10 cellular contexts compared by ENCODE assay signal in the genomic region with DNA sequence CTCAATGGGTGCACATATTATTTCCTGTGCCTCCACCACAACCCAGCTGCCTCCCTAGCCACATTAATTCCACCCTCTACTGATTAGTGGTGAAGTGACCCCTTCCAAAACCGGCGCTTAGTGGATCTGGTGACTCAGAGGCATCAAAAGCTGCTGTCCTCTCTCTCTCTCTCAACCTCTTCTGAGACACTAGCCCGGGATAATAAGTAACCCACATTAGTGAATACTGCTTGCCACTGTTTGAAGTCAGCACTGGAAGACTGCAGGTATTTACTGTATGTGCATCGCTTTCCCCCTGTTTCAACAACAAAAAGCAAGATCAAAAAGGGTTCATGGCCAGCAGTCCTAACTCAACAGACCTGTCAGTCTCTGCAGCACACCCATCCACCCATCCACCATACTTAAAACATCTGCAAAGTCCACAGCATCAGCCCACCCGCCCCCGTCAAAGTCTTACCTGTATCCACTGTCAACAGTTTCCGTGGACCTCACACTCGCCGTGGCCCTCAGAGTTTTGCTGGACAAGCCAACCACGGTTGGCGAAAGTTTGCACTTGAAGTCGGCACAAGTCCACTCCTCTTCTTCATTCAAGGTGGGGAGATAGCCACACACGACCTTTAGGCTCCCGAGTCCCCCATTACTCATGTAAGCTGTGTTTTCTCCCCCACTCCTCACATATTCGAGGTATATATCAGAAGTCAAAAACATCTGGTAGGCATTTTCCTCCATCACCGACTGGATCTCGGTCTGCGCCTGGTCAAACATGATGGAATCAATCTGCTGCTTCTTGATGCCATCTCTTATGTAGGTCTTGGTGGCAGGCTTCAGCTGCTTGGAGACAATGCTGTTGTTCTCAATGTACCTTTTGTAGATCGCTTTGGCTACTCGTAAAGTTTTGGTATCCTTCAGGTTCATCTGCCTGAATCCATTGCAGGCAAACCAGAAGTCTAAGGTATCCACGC. TPM values are rescaled to one million over a fixed set of nuclear protein-coding genes. Genes with fewer than 3 reads are reported as not detected.
DNase-seq lines count a peak whose midpoint lies in the region; ATAC-seq and TF ChIP-seq lines count a peak whose summit lies in the region.
"Had no signal": no experiment of that assay in that cellular context is flagged by ENCODE, and none has a peak within 500 bp of the region (broad histone marks: within the 10 kb centered on the region; RNA-seq: fewer than 3 reads in every experiment).

No MANE protein-coding gene starts in this region.

- peaks cover 31% of the 10 kb centered on the region for H3K4me1 Mint-ChIP-seq in activated naive CD4-positive, alpha-beta T cell treated with anti-CD3 and anti-CD28 coated beads, Interleukin-2, amount 10 ng/mL, durations not matched to agents 7 days and 5 days
- peaks cover 10% of the 10 kb centered on the region for H3K4me1 Mint-ChIP-seq in Calu3 (ENCODE audit: low read depth, unreplicated experiment)

- H3K27me3 Mint-ChIP-seq in activated naive CD4-positive, alpha-beta T cell treated with anti-CD3 and anti-CD28 coated beads, Interleukin-2, amount 10 ng/mL, durations not matched to agents 7 days and 5 days: no peaks in the 10 kb centered on the region
- H3K27me3 Mint-ChIP-seq in Calu3 (ENCODE audit: unreplicated experiment): peaks cover 27% of the 10 kb centered on the region

- CTCF ChIA-PET in A673 (lab: Charles Lee) (interaction anchor here (0.9 to 1.1 kb wide), 2 partner anchors 263 to 265 kb away, joined by 3 to 5 read pairs; no protein-coding TSS in a partner anchor), Calu3 (lab: Charles Lee) (interaction anchor here (0.8 kb wide), 1 partner anchor 615 kb away, joined by 3 read pairs; no protein-coding TSS in a partner anchor)
- CTCF ChIA-PET in activated naive CD4-positive, alpha-beta T cell treated with anti-CD3 and anti-CD28 coated beads, Interleukin-2, amount 10 ng/mL, durations not matched to agents 7 days and 5 days (lab: Charles Lee): interaction anchor here (0.6 to 5.4 kb wide), 10 partner anchors 12 to 439 kb away, joined by 3 to 40 read pairs (median 4); no protein-coding TSS in a partner anchor

- peaks cover 19% of the 10 kb centered on the region for H3K4me1 ChIP-seq in A673 (ENCODE audit: insufficient read depth, low read length, poor library complexity, severe bottlenecking)

- POLR2A ChIA-PET in A673 (lab: Charles Lee; ENCODE audit: low non-redundant PET): no interaction called here

- TF ChIP-seq CTCF in A673 (conservative IDR thresholded peaks at IDR 0.05; ENCODE audit: low read depth, low read length) (no peak), HFF-Myc (IDR thresholded peaks at IDR 0.05; ENCODE audit: low read depth, low read length, missing control alignments) (no peak), Calu3 (IDR thresholded peaks at IDR 0.05; ENCODE audit: unreplicated experiment) (no peak)

- no peak for DNase-seq in A673 (ENCODE audit: low spot score)
- DNase-seq in HFF-Myc (ENCODE audit: extremely low read depth, low read depth): peak; percentile 25
- DNase-seq in activated naive CD4-positive, alpha-beta T cell treated with anti-CD3 and anti-CD28 coated beads, Interleukin-2, amount 10 ng/mL, durations not matched to agents 7 days and 5 days: peak; percentile 43
- DNase-seq in left kidney (ENCODE audit: low read depth, low spot score): peak; percentile 52
- no peak for DNase-seq in CD1c-positive myeloid dendritic cell (ENCODE audit: extremely low spot score)
- no peak for DNase-seq in NCI-H2107 treated with DMSO at 0.1 percent for 48 hours (lab: John Stamatoyannopoulos, UW; ENCODE audit: unreplicated experiment)
- DNase-seq in Calu3: no peak
- DNase-seq: Karpas-422, T1000 had no signal

- intact Hi-C loops in A673 (cut with micrococcal nuclease; ENCODE audit: unreplicated experiment): loop anchor here (2.0 to 10.0 kb wide), 3 partner anchors 280 to 607 kb away; no protein-coding TSS in a partner anchor
- intact Hi-C loops in Calu3 (cut with micrococcal nuclease; ENCODE audit: unreplicated experiment): loop anchor here (2.0 to 10.0 kb wide), 3 partner anchors 140 to 427 kb away; no protein-coding TSS in a partner anchor

- H3K9me3 Mint-ChIP-seq in activated naive CD4-positive, alpha-beta T cell treated with anti-CD3 and anti-CD28 coated beads, Interleukin-2, amount 10 ng/mL, durations not matched to agents 7 days and 5 days: no peaks in the 10 kb centered on the region
- H3K9me3 Mint-ChIP-seq in Calu3 (ENCODE audit: low read depth, unreplicated experiment): no peaks in the 10 kb centered on the region

- H3K36me3 ChIP-seq in A673 (ENCODE audit: insufficient read depth, low read length, poor library complexity, severe bottlenecking): no peaks in the 10 kb centered on the region

- H3K27ac Mint-ChIP-seq in activated naive CD4-positive, alpha-beta T cell treated with anti-CD3 and anti-CD28 coated beads, Interleukin-2, amount 10 ng/mL, durations not matched to agents 7 days and 5 days: no peak overlapping the region
- no peak overlapping the region for H3K27ac Mint-ChIP-seq in Calu3 (ENCODE audit: unreplicated experiment)

- H3K27me3 ChIP-seq in A673 (replicated peaks; ENCODE audit: insufficient read depth, low read depth, low read length, poor library complexity): no peaks in the 10 kb centered on the region

- H3K4me3 ChIP-seq in A673 (ENCODE audit: low read depth, low read length, poor library complexity, severe bottlenecking) (no peak overlapping the region), HFF-Myc (replicated peaks; ENCODE audit: low read depth, low read length) (peak overlapping the region; percentile 78)

- H3K27ac ChIP-seq in A673 (ENCODE audit: low read depth, low read length, poor library complexity, severe bottlenecking): no peak overlapping the region

- H3K9me3 ChIP-seq in A673 (ENCODE audit: low read depth, low read length, poor library complexity, severe bottlenecking): no peaks in the 10 kb centered on the region

- BruUV-seq in A673 (replicated peaks; lab: Mats Ljungman, UMichigan): TSS peak; percentile 39
- BruUV-seq in Calu3 (replicated peaks; lab: Mats Ljungman, UMichigan): no TSS peak

- H3K4me3 Mint-ChIP-seq in activated naive CD4-positive, alpha-beta T cell treated with anti-CD3 and anti-CD28 coated beads, Interleukin-2, amount 10 ng/mL, durations not matched to agents 7 days and 5 days: no peak overlapping the region
- H3K4me3 Mint-ChIP-seq in Calu3 (ENCODE audit: low read depth, unreplicated experiment): no peak overlapping the region

- peaks cover 15% of the 10 kb centered on the region for H3K36me3 Mint-ChIP-seq in activated naive CD4-positive, alpha-beta T cell treated with anti-CD3 and anti-CD28 coated beads, Interleukin-2, amount 10 ng/mL, durations not matched to agents 7 days and 5 days
- peaks cover 15% of the 10 kb centered on the region for H3K36me3 Mint-ChIP-seq in Calu3 (ENCODE audit: insufficient read depth, unreplicated experiment)

- ATAC-seq in GM18909 (IDR thresholded peaks at IDR 0.05; ENCODE audit: poor library complexity, unreplicated experiment): no peak

RNA-seq across cellular contexts. Expression of a gene that starts 3.8 kb away (rescaled TPM):
- 10.7 and 15.2 TPM in 2 replicates for total RNA-seq in A673 (2021)
- 0.45 and 0.49 TPM in 2 replicates for total RNA-seq in Calu3 (2022)

Comparison
In these comparisons a context has a peak if more than half of its experiments do, and no peak if none do; other contexts are left out.
1. DNase-seq: peak in HFF-Myc (single experiment), activated naive CD4-positive, alpha-beta T cell treated with anti-CD3 and anti-CD28 coated beads, Interleukin-2, amount 10 ng/mL, durations not matched to agents 7 days and 5 days (single experiment) and left kidney (single experiment); none in A673 (single experiment), CD1c-positive myeloid dendritic cell (single experiment), NCI-H2107 treated with DMSO at 0.1 percent for 48 hours (single experiment) and Calu3 (single experiment).